In the genomic region with DNA sequence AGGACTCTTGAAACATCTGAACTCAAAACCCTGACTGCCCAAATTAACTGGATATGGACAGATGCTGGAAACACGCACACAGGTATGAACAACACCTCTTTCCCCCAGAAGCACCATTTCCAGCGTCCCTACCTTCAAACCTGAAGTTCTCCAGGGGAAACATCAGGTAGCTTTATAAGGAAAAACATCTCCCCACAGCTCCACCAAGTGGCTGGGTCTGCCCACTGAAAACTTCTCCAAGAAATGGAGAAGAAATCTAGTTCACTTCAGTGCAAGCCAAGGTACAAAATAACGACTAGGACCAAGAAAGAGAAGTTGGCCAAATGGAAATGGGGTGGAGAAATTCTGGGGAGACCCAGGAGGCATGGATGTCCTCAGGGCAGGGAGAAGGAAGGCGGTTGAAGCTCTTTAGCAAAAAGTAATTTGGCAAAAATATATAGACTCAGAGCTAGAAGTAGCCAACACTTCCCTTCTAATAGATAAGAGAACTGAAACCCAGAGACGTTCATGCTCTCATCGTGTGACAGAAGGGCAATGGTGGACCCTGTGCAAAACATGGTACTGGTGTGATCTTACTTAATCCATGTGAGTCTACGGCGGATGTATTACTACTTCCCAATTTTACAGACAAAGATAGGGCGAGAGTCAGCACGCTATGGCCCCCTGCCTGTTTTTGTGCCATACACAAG, we compare ENCODE assay signal across 8 cellular contexts. TPM values are rescaled to one million over a fixed set of nuclear protein-coding genes. Genes with fewer than 3 reads are reported as not detected.
DNase-seq lines count a peak whose midpoint lies in the region; ATAC-seq and TF ChIP-seq lines count a peak whose summit lies in the region.

No MANE protein-coding gene starts in this region.

- H3K9me3 ChIP-seq in right atrium auricular region: no peaks in the 10 kb centered on the region

- no peaks in the 10 kb centered on the region for H3K4me1 Mint-ChIP-seq in activated CD8-positive, alpha-beta T cell treated with anti-CD3 and anti-CD28 coated beads for 36 hours (ENCODE audit: low read depth)
- no peaks in the 10 kb centered on the region for H3K4me1 Mint-ChIP-seq in activated CD8-positive, alpha-beta T cell treated with anti-CD3 and anti-CD28 coated beads, Interleukin-2, amount 10 ng/mL, durations not matched to agents 7 days and 5 days (ENCODE audit: low read depth)
- peaks cover 5% of the 10 kb centered on the region for H3K4me1 Mint-ChIP-seq in type B pancreatic cell (ENCODE audit: unreplicated experiment)

- peak; percentile 28 for TF ChIP-seq CTCF in activated CD8-positive, alpha-beta T cell treated with anti-CD3 and anti-CD28 coated beads for 36 hours (IDR thresholded peaks at IDR 0.05)
- TF ChIP-seq CTCF in right atrium auricular region (IDR thresholded peaks at IDR 0.05) (peak; percentile 45 to 68), type B pancreatic cell (conservative IDR thresholded peaks at IDR 0.05) (peak; percentile 68)

- H3K36me3 Mint-ChIP-seq in activated CD8-positive, alpha-beta T cell treated with anti-CD3 and anti-CD28 coated beads for 36 hours (ENCODE audit: low read depth): no peaks in the 10 kb centered on the region
- no peaks in the 10 kb centered on the region for H3K36me3 Mint-ChIP-seq in activated CD8-positive, alpha-beta T cell treated with anti-CD3 and anti-CD28 coated beads, Interleukin-2, amount 10 ng/mL, durations not matched to agents 7 days and 5 days (ENCODE audit: low read depth)
- no peaks in the 10 kb centered on the region for H3K36me3 Mint-ChIP-seq in type B pancreatic cell

- H3K27ac ChIP-seq in right atrium auricular region: peak overlapping the region; percentile 47 to 94

- peaks cover 23% of the 10 kb centered on the region for H3K27me3 Mint-ChIP-seq in activated CD8-positive, alpha-beta T cell treated with anti-CD3 and anti-CD28 coated beads for 36 hours
- H3K27me3 Mint-ChIP-seq in activated CD8-positive, alpha-beta T cell treated with anti-CD3 and anti-CD28 coated beads, Interleukin-2, amount 10 ng/mL, durations not matched to agents 7 days and 5 days (ENCODE audit: low read depth): peaks cover 19% of the 10 kb centered on the region
- H3K27me3 Mint-ChIP-seq in type B pancreatic cell: peaks cover 9% of the 10 kb centered on the region

- DNase-seq in activated CD8-positive, alpha-beta T cell treated with anti-CD3 and anti-CD28 coated beads for 36 hours: peak; percentile 8
- no peak for DNase-seq in activated CD8-positive, alpha-beta T cell treated with anti-CD3 and anti-CD28 coated beads, Interleukin-2, amount 10 ng/mL, durations not matched to agents 7 days and 5 days
- DNase-seq in right atrium auricular region (ENCODE audit: low spot score) (no peak), type B pancreatic cell (ENCODE audit: extremely low spot score, unreplicated experiment) (no peak), HPDE6-E6E7 (ENCODE audit: extremely low spot score) (no peak), occipital lobe (lab: John Stamatoyannopoulos, UW) (no peak)

- peaks cover 0 to 45% of the 10 kb centered on the region in 2 donors for H3K4me1 ChIP-seq in right atrium auricular region

- no peak overlapping the region for H3K4me3 ChIP-seq in right atrium auricular region

- no peak for ATAC-seq in activated CD8-positive, alpha-beta T cell treated with anti-CD3 and anti-CD28 coated beads for 36 hours
- no peak for ATAC-seq in activated CD8-positive, alpha-beta T cell treated with anti-CD3 and anti-CD28 coated beads, Interleukin-2, amount 10 ng/mL, durations not matched to agents 7 days and 5 days
- peak; percentile 77 for ATAC-seq in SK-N-SH treated with all-trans-retinoic acid at 6 μM for 48 hours
- ATAC-seq in HG03460 (IDR thresholded peaks at IDR 0.05; ENCODE audit: unreplicated experiment): no peak

- H3K27ac Mint-ChIP-seq in activated CD8-positive, alpha-beta T cell treated with anti-CD3 and anti-CD28 coated beads for 36 hours: no peak overlapping the region
- no peak overlapping the region for H3K27ac Mint-ChIP-seq in activated CD8-positive, alpha-beta T cell treated with anti-CD3 and anti-CD28 coated beads, Interleukin-2, amount 10 ng/mL, durations not matched to agents 7 days and 5 days
- H3K27ac Mint-ChIP-seq in type B pancreatic cell: no peak overlapping the region

- intact Hi-C loops in activated CD8-positive, alpha-beta T cell treated with anti-CD3 and anti-CD28 coated beads for 36 hours (cut with micrococcal nuclease): no loop called here

- no peak overlapping the region for H3K4me3 Mint-ChIP-seq in activated CD8-positive, alpha-beta T cell treated with anti-CD3 and anti-CD28 coated beads for 36 hours
- no peak overlapping the region for H3K4me3 Mint-ChIP-seq in activated CD8-positive, alpha-beta T cell treated with anti-CD3 and anti-CD28 coated beads, Interleukin-2, amount 10 ng/mL, durations not matched to agents 7 days and 5 days
- no peak overlapping the region for H3K4me3 Mint-ChIP-seq in type B pancreatic cell

- no peaks in the 10 kb centered on the region for H3K9me3 Mint-ChIP-seq in activated CD8-positive, alpha-beta T cell treated with anti-CD3 and anti-CD28 coated beads for 36 hours
- H3K9me3 Mint-ChIP-seq in activated CD8-positive, alpha-beta T cell treated with anti-CD3 and anti-CD28 coated beads, Interleukin-2, amount 10 ng/mL, durations not matched to agents 7 days and 5 days (ENCODE audit: insufficient read depth): no peaks in the 10 kb centered on the region
- H3K9me3 Mint-ChIP-seq in type B pancreatic cell: no peaks in the 10 kb centered on the region

- no peaks in the 10 kb centered on the region for H3K36me3 ChIP-seq in right atrium auricular region

- CTCF ChIA-PET in activated CD8-positive, alpha-beta T cell treated with anti-CD3 and anti-CD28 coated beads for 36 hours (lab: Charles Lee): interaction anchor here (0.7 to 5.0 kb wide), 9 partner anchors 8 to 729 kb away, joined by 3 to 40 read pairs (median 4); partner anchors contain the start of gene NUAK1
- CTCF ChIA-PET in activated CD8-positive, alpha-beta T cell treated with anti-CD3 and anti-CD28 coated beads, Interleukin-2, amount 10 ng/mL, durations not matched to agents 7 days and 5 days (lab: Charles Lee): interaction anchor here (2.4 to 4.2 kb wide), 2 partner anchors 13 to 728 kb away, joined by 12 to 19 read pairs; no protein-coding TSS in a partner anchor

- POLR2A ChIA-PET in activated CD8-positive, alpha-beta T cell treated with anti-CD3 and anti-CD28 coated beads for 36 hours (lab: Charles Lee): no interaction called here
- POLR2A ChIA-PET in activated CD8-positive, alpha-beta T cell treated with anti-CD3 and anti-CD28 coated beads, Interleukin-2, amount 10 ng/mL, durations not matched to agents 7 days and 5 days (lab: Charles Lee): no interaction called here

- H3K27me3 ChIP-seq in right atrium auricular region: no peaks in the 10 kb centered on the region

TF ChIP-seq in SK-N-SH treated with all-trans-retinoic acid at 6 μM for 48 hours, 23 proteins besides CTCF, POLR2A, EP300 and RAD21:
- TF ChIP-seq CSDC2 (CRISPR knock-in tag; IDR thresholded peaks at IDR 0.05): no peak
- TF ChIP-seq GLIS3 (CRISPR knock-in tag; IDR thresholded peaks at IDR 0.05): no peak
- no peak for TF ChIP-seq ZNF70 (CRISPR knock-in tag; IDR thresholded peaks at IDR 0.05)
- TF ChIP-seq, protein P1, sequence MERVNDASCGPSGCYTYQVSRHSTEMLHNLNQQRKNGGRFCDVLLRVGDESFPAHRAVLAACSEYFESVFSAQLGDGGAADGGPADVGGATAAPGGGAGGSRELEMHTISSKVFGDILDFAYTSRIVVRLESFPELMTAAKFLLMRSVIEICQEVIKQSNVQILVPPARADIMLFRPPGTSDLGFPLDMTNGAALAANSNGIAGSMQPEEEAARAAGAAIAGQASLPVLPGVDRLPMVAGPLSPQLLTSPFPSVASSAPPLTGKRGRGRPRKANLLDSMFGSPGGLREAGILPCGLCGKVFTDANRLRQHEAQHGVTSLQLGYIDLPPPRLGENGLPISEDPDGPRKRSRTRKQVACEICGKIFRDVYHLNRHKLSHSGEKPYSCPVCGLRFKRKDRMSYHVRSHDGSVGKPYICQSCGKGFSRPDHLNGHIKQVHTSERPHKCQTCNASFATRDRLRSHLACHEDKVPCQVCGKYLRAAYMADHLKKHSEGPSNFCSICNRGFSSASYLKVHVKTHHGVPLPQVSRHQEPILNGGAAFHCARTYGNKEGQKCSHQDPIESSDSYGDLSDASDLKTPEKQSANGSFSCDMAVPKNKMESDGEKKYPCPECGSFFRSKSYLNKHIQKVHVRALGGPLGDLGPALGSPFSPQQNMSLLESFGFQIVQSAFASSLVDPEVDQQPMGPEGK (CRISPR knock-in tag; IDR thresholded peaks at IDR 0.05; ENCODE audit: borderline replicate concordance): no peak

RNA-seq across cellular contexts. Expression of gene NUAK1, which starts 10.5 kb away (rescaled TPM):
- not detected for total RNA-seq in activated CD8-positive, alpha-beta T cell treated with anti-CD3 and anti-CD28 coated beads for 36 hours
- total RNA-seq in activated CD8-positive, alpha-beta T cell treated with anti-CD3 and anti-CD28 coated beads, Interleukin-2, amount 10 ng/mL, durations not matched to agents 7 days and 5 days: not detected
- total RNA-seq in right atrium auricular region (10 to 100 TPM; 16.9 to 30.1 TPM), type B pancreatic cell (ENCODE audit: low replicate concordance) (6.5 and 8.1 TPM in 2 replicates), occipital lobe (40.6 TPM)
